8 cellular contexts compared by ENCODE assay signal in the genomic region with DNA sequence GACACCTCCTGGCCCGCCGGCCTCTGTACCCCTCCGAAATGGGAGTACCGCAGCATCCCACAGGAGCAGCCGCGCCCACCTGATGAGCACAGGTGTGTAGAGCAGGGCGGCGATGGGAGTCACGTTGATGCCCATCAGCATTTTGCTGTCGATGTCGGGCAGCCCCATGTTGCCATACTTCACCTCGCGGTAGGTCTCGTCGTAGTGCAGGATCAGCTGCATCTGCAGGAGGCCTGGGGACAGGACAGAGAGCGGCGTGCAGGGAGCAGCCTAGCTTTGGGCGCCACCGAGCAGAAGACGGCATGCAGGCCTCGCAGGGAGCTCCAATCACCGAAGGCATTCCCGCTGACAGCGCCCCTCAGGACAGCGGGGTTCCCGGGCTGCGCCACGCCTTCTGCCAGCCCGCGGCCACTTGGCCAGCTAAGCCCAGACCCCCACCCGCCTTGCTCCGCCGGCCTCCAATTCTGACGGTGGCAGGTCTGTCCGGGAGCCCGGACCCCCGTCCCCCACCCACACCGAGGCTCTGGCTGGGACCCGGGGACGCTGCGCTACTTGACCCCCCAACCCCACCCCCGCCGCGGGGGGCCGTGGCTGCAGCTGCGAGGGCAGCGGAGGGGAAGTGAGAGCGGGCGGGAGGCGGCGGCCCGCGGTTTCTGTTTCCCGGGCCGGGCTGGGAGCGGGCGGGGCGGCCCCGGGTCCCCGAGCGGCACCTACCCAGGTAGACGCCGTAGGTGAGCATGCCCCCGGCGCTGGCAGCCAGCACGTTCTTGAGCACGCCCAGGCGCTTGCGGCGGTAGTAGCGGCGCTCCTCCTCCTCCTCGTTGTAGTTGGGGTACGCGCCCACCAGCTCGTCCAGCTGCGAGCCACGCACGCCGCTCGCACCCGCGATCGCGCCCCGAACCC.
A peak's percentile ranks its signal among the peaks of the same experiment; 100 is the strongest.
DNase-seq lines count a peak whose midpoint lies in the region; ATAC-seq lines count a peak whose summit lies in the region.

No MANE protein-coding gene starts in this region.

- peak overlapping the region; percentile 80 to 92 (median 88) for H3K9ac ChIP-seq in BLaER1 treated with 17β-estradiol and CSF1 and Interleukin-3, amounts not matched to agents 10 nM and 100 nM
- H3K9ac ChIP-seq in duodenal mucosa (ENCODE audit: low read depth in 1 of 2, low read length in 2 of 2) (peak overlapping the region in 1 of 2 donors; percentile 60), mucosa of rectum (ENCODE audit: low read depth in 1 of 2, low read length in 2 of 2) (peak overlapping the region in 1 of 2 donors; percentile 50)

- peaks cover 26 to 48% (median 34%) of the 10 kb centered on the region in 11 experiments for H3K36me3 ChIP-seq in BLaER1 treated with 17β-estradiol and CSF1 and Interleukin-3, amounts not matched to agents 10 nM and 100 nM
- H3K36me3 ChIP-seq in duodenal mucosa (ENCODE audit: control insufficient read depth in 1 of 2, insufficient read depth in 2 of 2, low read length in 2 of 2) = no peaks in the 10 kb centered on the region
- peaks cover 3 to 4% of the 10 kb centered on the region in 2 donors for H3K36me3 ChIP-seq in mucosa of rectum (ENCODE audit: control insufficient read depth in 2 of 2, insufficient read depth in 2 of 2, low read length in 2 of 2)

- peak overlapping the region; percentile 69 to 88 (median 80) for H3K4me3 ChIP-seq in BLaER1 treated with 17β-estradiol and CSF1 and Interleukin-3, amounts not matched to agents 10 nM and 100 nM
- H3K4me3 ChIP-seq in duodenal mucosa (ENCODE audit: low read depth in 1 of 2, low read length in 2 of 2) (peak overlapping the region; percentile 63 to 69), mucosa of rectum (ENCODE audit: low read length in 2 of 2) (peak overlapping the region; percentile 60 to 68)

- H3K27ac ChIP-seq in BLaER1 treated with 17β-estradiol and CSF1 and Interleukin-3, amounts not matched to agents 10 nM and 100 nM = peak overlapping the region; percentile 54 to 97 (median 92)
- peak overlapping the region; percentile 32 for H3K27ac ChIP-seq in duodenal mucosa (ENCODE audit: low read depth, low read length)
- H3K27ac ChIP-seq in mucosa of rectum (ENCODE audit: low read depth in 2 of 2, low read length in 2 of 2) = peak overlapping the region; percentile 53 to 71
- peak overlapping the region; percentile 38 for H3K27ac ChIP-seq in substantia nigra (ENCODE audit: low read depth, low read length, poor library complexity, severe bottlenecking)

- no peaks in the 10 kb centered on the region for H3K27me3 ChIP-seq in BLaER1 treated with 17β-estradiol and CSF1 and Interleukin-3, amounts not matched to agents 10 nM and 100 nM
- H3K27me3 ChIP-seq in duodenal mucosa (ENCODE audit: control insufficient read depth in 1 of 2, insufficient read depth in 2 of 2, low read length in 2 of 2) = no peaks in the 10 kb centered on the region
- no peaks in the 10 kb centered on the region for H3K27me3 ChIP-seq in mucosa of rectum (ENCODE audit: control insufficient read depth in 2 of 2, insufficient read depth in 2 of 2, low read length in 2 of 2)

- peak; percentile 30 for ATAC-seq in GM21381 (IDR thresholded peaks at IDR 0.05; ENCODE audit: unreplicated experiment)

- DNase-seq in Kasumi-1 (lab: John Stamatoyannopoulos, UW) (peak; percentile 21 to 43), substantia nigra (lab: John Stamatoyannopoulos, UW) (peak in 5 of 49 donors; percentile 22 to 56 (median 27)), KG1 (lab: John Stamatoyannopoulos, UW) (no peak)
- DNase-seq in activated CD4-positive, alpha-beta T cell treated with anti-CD3 and anti-CD28 coated beads for 24 hours (ENCODE audit: low read depth in 2 of 2) = peak; percentile 18 to 33

- H3K4me1 ChIP-seq in BLaER1 treated with 17β-estradiol and CSF1 and Interleukin-3, amounts not matched to agents 10 nM and 100 nM = peaks cover 81 to 88% (median 84%) of the 10 kb centered on the region in 10 experiments
- peaks cover 20 to 36% of the 10 kb centered on the region in 2 donors for H3K4me1 ChIP-seq in duodenal mucosa (ENCODE audit: control insufficient read depth in 1 of 2, insufficient read depth in 2 of 2, low read length in 2 of 2)
- peaks cover 13 to 18% of the 10 kb centered on the region in 2 donors for H3K4me1 ChIP-seq in mucosa of rectum (ENCODE audit: control insufficient read depth in 2 of 2, insufficient read depth in 2 of 2, low read length in 2 of 2)

- peak overlapping the region; percentile 88 to 100 (median 98) for H3K4me2 ChIP-seq in BLaER1 treated with 17β-estradiol and CSF1 and Interleukin-3, amounts not matched to agents 10 nM and 100 nM

- peaks cover 0 to 51% (median 14%) of the 10 kb centered on the region in 11 experiments; a peak in 16 of 22 replicates for H4K20me1 ChIP-seq in BLaER1 treated with 17β-estradiol and CSF1 and Interleukin-3, amounts not matched to agents 10 nM and 100 nM

- no peaks in the 10 kb centered on the region for H3K9me3 ChIP-seq in BLaER1 treated with 17β-estradiol and CSF1 and Interleukin-3, amounts not matched to agents 10 nM and 100 nM (replicated peaks in 1 of 11)
- no peaks in the 10 kb centered on the region for H3K9me3 ChIP-seq in duodenal mucosa (ENCODE audit: control insufficient read depth in 1 of 2, low read length in 2 of 2)
- no peaks in the 10 kb centered on the region for H3K9me3 ChIP-seq in mucosa of rectum (ENCODE audit: control insufficient read depth in 2 of 2, low read length in 2 of 2)

Comparison
In these comparisons a context has a peak if more than half of its experiments do, and no peak if none do; other contexts are left out.
1. H3K27ac ChIP-seq: peak in every context shown above with its lines; median percentile 92 in BLaER1 treated with 17β-estradiol and CSF1 and Interleukin-3, amounts not matched to agents 10 nM and 100 nM; 62 in mucosa of rectum; 38 in substantia nigra; 32 in duodenal mucosa.